ENCODE assay signal across 1 cellular context in the genomic region with DNA sequence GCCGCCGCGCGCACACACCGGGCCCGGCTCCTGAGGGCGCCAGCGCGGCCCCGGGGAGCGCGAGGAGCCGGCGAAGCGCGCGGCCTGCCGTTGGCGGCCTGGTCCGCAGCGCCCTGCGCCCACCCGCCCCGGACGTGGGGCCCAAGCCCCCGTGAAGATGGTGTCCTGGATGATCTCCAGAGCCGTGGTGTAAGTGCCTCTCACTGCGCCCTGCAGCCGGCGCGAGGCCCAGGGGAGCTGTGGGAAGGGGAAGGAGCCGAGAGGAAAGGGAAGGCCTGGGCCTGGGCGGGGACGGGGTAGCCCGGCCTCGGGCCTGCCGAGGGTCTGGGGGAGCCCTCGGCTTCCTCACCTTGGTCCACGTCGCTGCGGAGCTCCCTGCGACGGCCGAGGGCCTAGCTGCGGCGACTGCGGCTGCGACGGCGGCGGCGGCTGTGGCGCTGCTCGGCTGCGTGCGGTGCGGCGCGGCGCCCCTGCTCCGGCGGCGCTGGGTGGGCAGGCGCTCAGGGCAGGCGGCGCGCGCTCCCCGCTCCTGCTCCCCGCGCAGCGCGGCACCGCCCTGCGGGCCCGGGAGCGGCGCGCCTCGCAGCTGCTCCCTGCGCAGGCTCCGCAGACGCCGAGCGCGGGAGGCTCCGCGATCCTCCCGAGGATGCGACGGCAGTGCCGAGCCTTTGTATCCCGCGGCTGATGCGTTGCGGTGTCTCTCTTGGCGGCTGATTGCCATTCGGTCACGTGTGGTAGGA.
A peak's percentile ranks its signal among the peaks of the same experiment; 100 is the strongest.
TF ChIP-seq lines count a peak whose summit lies in the region.

TSS of gene REEP3 (plus strand) at position 13 of the 740 bp plus-strand sequence. CDS start at position 158, 145 bp downstream.

TF ChIP-seq in GM12878, 131 proteins besides CTCF, POLR2A, EP300 and RAD21 (continued from another document and continues in another):
- TF ChIP-seq, protein P1, sequence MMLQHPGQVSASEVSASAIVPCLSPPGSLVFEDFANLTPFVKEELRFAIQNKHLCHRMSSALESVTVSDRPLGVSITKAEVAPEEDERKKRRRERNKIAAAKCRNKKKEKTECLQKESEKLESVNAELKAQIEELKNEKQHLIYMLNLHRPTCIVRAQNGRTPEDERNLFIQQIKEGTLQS (IDR thresholded peaks at IDR 0.05; ENCODE audit: borderline replicate concordance, extremely low read depth, low read depth, low read length), result no peak
- TF ChIP-seq ZSCAN29 (IDR thresholded peaks at IDR 0.05) (no peak), TCF7 (IDR thresholded peaks at IDR 0.05; ENCODE audit: borderline replicate concordance) (no peak), SP1 (IDR thresholded peaks at IDR 0.05; ENCODE audit: low read depth, low read length) (no peak), ZNF384 (IDR thresholded peaks at IDR 0.05; ENCODE audit: borderline replicate concordance, low read depth, low read length) (no peak), NFXL1 (IDR thresholded peaks at IDR 0.05; ENCODE audit: borderline replicate concordance) (no peak), FOS (IDR thresholded peaks at IDR 0.05; ENCODE audit: borderline replicate concordance, extremely low read depth, insufficient read length) (no peak), SMC3 (IDR thresholded peaks at IDR 0.05; ENCODE audit: borderline replicate concordance, low read length) (no peak), MXI1 (IDR thresholded peaks at IDR 0.05; ENCODE audit: low read depth, low read length) (no peak; the same call in 1 of the 2 replicates), BCLAF1 (IDR thresholded peaks at IDR 0.05) (no peak), ZNF274 (IDR thresholded peaks at IDR 0.05; ENCODE audit: insufficient read depth, insufficient read length) (no peak), RB1 (IDR thresholded peaks at IDR 0.05; ENCODE audit: borderline replicate concordance) (no peak), TCF12 (IDR thresholded peaks at IDR 0.05; ENCODE audit: low read depth, low read length) (0 out of 2 replicates have a peak, but pooled peaks have one; percentile 8), NR2F1 (conservative IDR thresholded peaks at IDR 0.05) (0 out of 2 replicates have a peak, but pooled peaks have one; percentile 27), HDAC2 (IDR thresholded peaks at IDR 0.05) (no peak), IKZF1 (conservative IDR thresholded peaks at IDR 0.05) (peak; percentile 88), MTA3 (IDR thresholded peaks at IDR 0.05; ENCODE audit: borderline replicate concordance, low read length) (no peak), SMARCA5 (IDR thresholded peaks at IDR 0.05) (0 out of 2 replicates have a peak, but pooled peaks have one; percentile 72), KLF5 (IDR thresholded peaks at IDR 0.05; ENCODE audit: partially characterized antibody) (no peak), LARP7 (IDR thresholded peaks at IDR 0.05) (no peak; the same call in none of the 2 replicates), GABPA (IDR thresholded peaks at IDR 0.05; ENCODE audit: low read depth) (no peak), CEBPZ (IDR thresholded peaks at IDR 0.05; ENCODE audit: low read depth, low read length) (no peak), BMI1 (IDR thresholded peaks at IDR 0.05; ENCODE audit: borderline replicate concordance) (no peak), RAD51 (IDR thresholded peaks at IDR 0.05) (no peak), PKNOX1 (IDR thresholded peaks at IDR 0.05) (no peak), RELA (IDR thresholded peaks at IDR 0.05; ENCODE audit: borderline replicate concordance, partially characterized antibody) (no peak), NFIC (IDR thresholded peaks at IDR 0.05; ENCODE audit: low read depth, low read length) (no peak), ZNF217 (IDR thresholded peaks at IDR 0.05) (no peak), ZNF207 (IDR thresholded peaks at IDR 0.05; ENCODE audit: borderline replicate concordance) (no peak), TARDBP (IDR thresholded peaks at IDR 0.05; ENCODE audit: borderline replicate concordance) (no peak), ZZZ3 (IDR thresholded peaks at IDR 0.05; ENCODE audit: control insufficient read depth, insufficient read length, low read depth) (no peak), TBL1XR1 (IDR thresholded peaks at IDR 0.05; ENCODE audit: low read depth, low read length) (no peak), FOXK2 (IDR thresholded peaks at IDR 0.05) (no peak), DPF2 (IDR thresholded peaks at IDR 0.05) (peak; percentile 47), CHD2 (IDR thresholded peaks at IDR 0.05; ENCODE audit: borderline replicate concordance, low read depth, low read length) (no peak), TAF1 (IDR thresholded peaks at IDR 0.05; ENCODE audit: borderline replicate concordance, low read depth, low read length) (peak; percentile 7; the same call in 1 of the 2 replicates), RCOR1 (conservative IDR thresholded peaks at IDR 0.05; ENCODE audit: low read depth, low read length) (no peak), ZBTB40 (IDR thresholded peaks at IDR 0.05; ENCODE audit: borderline replicate concordance) (no peak), POLR2AphosphoS2 (IDR thresholded peaks at IDR 0.05; ENCODE audit: low read depth, low read length) (peak; percentile 44; the same call in 1 of the 2 replicates), CBFB (IDR thresholded peaks at IDR 0.05; ENCODE audit: low read depth) (no peak)
- TF ChIP-seq, protein P2, sequence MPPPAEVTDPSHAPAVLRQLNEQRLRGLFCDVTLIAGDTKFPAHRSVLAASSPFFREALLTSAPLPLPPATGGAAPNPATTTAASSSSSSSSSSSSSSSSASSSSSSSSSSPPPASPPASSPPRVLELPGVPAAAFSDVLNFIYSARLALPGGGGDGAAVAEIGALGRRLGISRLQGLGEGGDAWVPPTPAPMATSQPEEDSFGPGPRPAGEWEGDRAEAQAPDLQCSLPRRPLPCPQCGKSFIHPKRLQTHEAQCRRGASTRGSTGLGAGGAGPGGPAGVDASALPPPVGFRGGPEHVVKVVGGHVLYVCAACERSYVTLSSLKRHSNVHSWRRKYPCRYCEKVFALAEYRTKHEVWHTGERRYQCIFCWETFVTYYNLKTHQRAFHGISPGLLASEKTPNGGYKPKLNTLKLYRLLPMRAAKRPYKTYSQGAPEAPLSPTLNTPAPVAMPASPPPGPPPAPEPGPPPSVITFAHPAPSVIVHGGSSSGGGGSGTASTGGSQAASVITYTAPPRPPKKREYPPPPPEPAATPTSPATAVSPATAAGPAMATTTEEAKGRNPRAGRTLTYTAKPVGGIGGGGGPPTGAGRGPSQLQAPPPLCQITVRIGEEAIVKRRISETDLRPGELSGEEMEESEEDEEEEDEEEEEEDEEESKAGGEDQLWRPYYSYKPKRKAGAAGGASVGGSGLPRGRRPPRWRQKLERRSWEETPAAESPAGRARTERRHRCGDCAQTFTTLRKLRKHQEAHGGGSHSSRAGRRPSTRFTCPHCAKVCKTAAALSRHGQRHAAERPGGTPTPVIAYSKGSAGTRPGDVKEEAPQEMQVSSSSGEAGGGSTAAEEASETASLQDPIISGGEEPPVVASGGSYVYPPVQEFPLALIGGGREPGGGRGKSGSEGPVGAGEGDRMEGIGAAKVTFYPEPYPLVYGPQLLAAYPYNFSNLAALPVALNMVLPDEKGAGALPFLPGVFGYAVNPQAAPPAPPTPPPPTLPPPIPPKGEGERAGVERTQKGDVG (CRISPR knock-in tag; IDR thresholded peaks at IDR 0.05), result no peak
- TF ChIP-seq, protein P3, sequence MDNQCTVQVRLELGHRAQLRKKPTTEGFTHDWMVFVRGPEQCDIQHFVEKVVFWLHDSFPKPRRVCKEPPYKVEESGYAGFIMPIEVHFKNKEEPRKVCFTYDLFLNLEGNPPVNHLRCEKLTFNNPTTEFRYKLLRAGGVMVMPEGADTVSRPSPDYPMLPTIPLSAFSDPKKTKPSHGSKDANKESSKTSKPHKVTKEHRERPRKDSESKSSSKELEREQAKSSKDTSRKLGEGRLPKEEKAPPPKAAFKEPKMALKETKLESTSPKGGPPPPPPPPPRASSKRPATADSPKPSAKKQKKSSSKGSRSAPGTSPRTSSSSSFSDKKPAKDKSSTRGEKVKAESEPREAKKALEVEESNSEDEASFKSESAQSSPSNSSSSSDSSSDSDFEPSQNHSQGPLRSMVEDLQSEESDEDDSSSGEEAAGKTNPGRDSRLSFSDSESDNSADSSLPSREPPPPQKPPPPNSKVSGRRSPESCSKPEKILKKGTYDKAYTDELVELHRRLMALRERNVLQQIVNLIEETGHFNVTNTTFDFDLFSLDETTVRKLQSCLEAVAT (IDR thresholded peaks at IDR 0.05), result no peak
- TF ChIP-seq, protein P4, sequence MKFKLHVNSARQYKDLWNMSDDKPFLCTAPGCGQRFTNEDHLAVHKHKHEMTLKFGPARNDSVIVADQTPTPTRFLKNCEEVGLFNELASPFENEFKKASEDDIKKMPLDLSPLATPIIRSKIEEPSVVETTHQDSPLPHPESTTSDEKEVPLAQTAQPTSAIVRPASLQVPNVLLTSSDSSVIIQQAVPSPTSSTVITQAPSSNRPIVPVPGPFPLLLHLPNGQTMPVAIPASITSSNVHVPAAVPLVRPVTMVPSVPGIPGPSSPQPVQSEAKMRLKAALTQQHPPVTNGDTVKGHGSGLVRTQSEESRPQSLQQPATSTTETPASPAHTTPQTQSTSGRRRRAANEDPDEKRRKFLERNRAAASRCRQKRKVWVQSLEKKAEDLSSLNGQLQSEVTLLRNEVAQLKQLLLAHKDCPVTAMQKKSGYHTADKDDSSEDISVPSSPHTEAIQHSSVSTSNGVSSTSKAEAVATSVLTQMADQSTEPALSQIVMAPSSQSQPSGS (IDR thresholded peaks at IDR 0.05; ENCODE audit: low read length), result no peak; the same call in 1 of the 2 replicates
